In the genomic region with DNA sequence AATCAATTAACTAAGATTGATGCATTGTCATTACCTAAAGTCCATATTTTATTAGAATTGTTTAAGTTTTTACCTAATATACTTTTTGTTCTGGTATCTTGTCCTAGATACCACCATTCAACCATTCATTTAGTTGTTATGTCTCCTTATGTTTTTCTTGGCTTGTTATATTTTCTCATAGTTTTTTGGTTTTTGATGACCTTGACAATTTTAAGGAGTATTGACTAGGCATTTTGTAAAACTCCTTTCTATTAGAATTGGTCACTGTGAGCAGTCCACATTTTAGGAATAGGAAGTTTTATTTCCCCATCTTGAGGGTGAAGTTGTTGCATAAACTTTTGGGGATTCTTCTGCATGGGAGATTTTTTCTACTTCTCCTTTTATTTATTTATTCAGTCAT, we compare ENCODE assay signal across 21 cellular contexts.
"Had no signal": no experiment of that assay in that cellular context is flagged by ENCODE, and none has a peak within 500 bp of the region (broad histone marks: within the 10 kb centered on the region; RNA-seq: fewer than 3 reads in every experiment).

No MANE protein-coding gene starts in this region.

- H3K79me2 ChIP-seq: parathyroid adenoma had no signal

- H3K9me3 ChIP-seq: esophagus squamous epithelium, left ventricle myocardium inferior, psoas muscle, suprapubic skin, thyroid gland had no signal

- H3K4me3 ChIP-seq: esophagus squamous epithelium, left ventricle myocardium inferior, lung, psoas muscle, suprapubic skin, thyroid gland had no signal

- H3K9ac ChIP-seq: parathyroid adenoma had no signal

- H2AFZ ChIP-seq: parathyroid adenoma had no signal

- DNase-seq: cortex of kidney; effector memory CD4-positive, alpha-beta T cell; esophagus squamous epithelium; immature natural killer cell; left cardiac atrium; left ventricle myocardium inferior; mesenchymal stem cell; midbrain; naive B cell; nephron progenitor cell; psoas muscle; stimulated activated CD4-positive, alpha-beta T cell treated with anti-CD3 and anti-CD28 coated beads, Interleukin-4, amount 100 ng/mL, for 1 hour; stimulated activated CD8-positive, alpha-beta memory T cell treated with anti-CD3 and anti-CD28 coated beads, Interleukin-4, amount 100 ng/mL, for 48 hours; stimulated activated naive CD8-positive, alpha-beta T cell treated with anti-CD3 and anti-CD28 coated beads, Interleukin-15, Interleukin-2, amounts not matched to agents 100 U/mL and 50 U/mL, for 24 hours; thyroid gland had no signal

- H3K4me1 ChIP-seq: parathyroid adenoma, psoas muscle, thyroid gland had no signal

- ATAC-seq: left cardiac atrium; psoas muscle; stimulated activated effector memory CD8-positive, alpha-beta T cell treated with anti-CD3 and anti-CD28 coated beads, Interleukin-12 subunit alpha, Interleukin-12 subunit beta, amount 100 ng/mL, for 72 hours; stimulated activated naive CD8-positive, alpha-beta T cell treated with anti-CD3 and anti-CD28 coated beads, Interleukin-15, Interleukin-2, amounts not matched to agents 100 U/mL and 50 U/mL, for 24 hours had no signal

- H3K27ac ChIP-seq: esophagus squamous epithelium, left ventricle myocardium inferior, parathyroid adenoma, psoas muscle, suprapubic skin, thyroid gland had no signal

- H3K27me3 ChIP-seq: esophagus squamous epithelium, suprapubic skin, thyroid gland had no signal

- H3K36me3 ChIP-seq: esophagus squamous epithelium, left ventricle myocardium inferior, suprapubic skin, thyroid gland had no signal

- FAIRE-seq: endometrium, urothelium cell line had no signal
